Comparison of ENCODE assay signal across 20 cellular contexts in genomic region chr22:17102297-17102667, GRCh38. TPM values are rescaled to one million over a fixed set of nuclear protein-coding genes. Genes with fewer than 3 reads are reported as not detected.
A peak's percentile ranks its signal among the peaks of the same experiment; 100 is the strongest.
DNase-seq lines count a peak whose midpoint lies in the region; ATAC-seq and TF ChIP-seq lines count a peak whose summit lies in the region.
"Had no signal": no experiment of that assay in that cellular context is flagged by ENCODE, and none has a peak within 500 bp of the region (broad histone marks: within the 10 kb centered on the region; RNA-seq: fewer than 3 reads in every experiment).

No MANE protein-coding gene starts in this region.

- peaks cover 91% of the 10 kb centered on the region for H3K36me3 Mint-ChIP-seq in CD4-positive, alpha-beta T cell (ENCODE audit: low read depth)

- no peak for DNase-seq in CD4-positive, alpha-beta T cell
- DNase-seq in OCI-M1 (lab: John Stamatoyannopoulos, UW) = peak; percentile 60
- DNase-seq in epidermal melanocyte (ENCODE audit: insufficient read length, low spot score) = peak; percentile 5
- DNase-seq in cerebellar nuclear complex (lab: John Stamatoyannopoulos, UW) = no peak
- no peak for DNase-seq in RPMI8226
- DNase-seq in MM.1S = no peak
- DNase-seq: activated CD4-positive, CD25-positive, alpha-beta regulatory T cell treated with anti-CD3 and anti-CD28 coated beads, Interleukin-2, amount 50 U/mL, for 72 hours; activated naive CD4-positive, alpha-beta T cell; Calu3; EL; GM23248; heart left ventricle; NCI-H1417; NCI-H526 treated with DMSO at 0.1 percent for 48 hours; right cardiac atrium; SJCRH30; T-helper 9 cell had no signal

- peak overlapping the region; percentile 45 for H3K4me3 Mint-ChIP-seq in CD4-positive, alpha-beta T cell
- H3K4me3 Mint-ChIP-seq: stimulated activated effector memory CD8-positive, alpha-beta T cell treated with anti-CD3 and anti-CD28 coated beads, Interleukin-12 subunit alpha, Interleukin-12 subunit beta, amount 100 ng/mL, for 72 hours had no signal

- H3K27me3 ChIP-seq in BLaER1 = no peaks in the 10 kb centered on the region
- H3K27me3 ChIP-seq in CD4-positive, alpha-beta T cell (ENCODE audit: control insufficient read depth, insufficient read depth, low read length) = no peaks in the 10 kb centered on the region
- H3K27me3 ChIP-seq in MM.1S (replicated peaks; ENCODE audit: insufficient read depth, low read length) = no peaks in the 10 kb centered on the region
- H3K27me3 ChIP-seq: heart left ventricle, SJCRH30 had no signal

- H3F3A ChIP-seq in MM.1S (ENCODE audit: insufficient read depth, low read length) = 0 out of 2 replicates have a peak, but pooled peaks cover 4% of the 10 kb centered on the region

- H3K27me3 Mint-ChIP-seq in CD4-positive, alpha-beta T cell = no peaks in the 10 kb centered on the region

- H3K4me1 Mint-ChIP-seq in CD4-positive, alpha-beta T cell (ENCODE audit: low read depth) = peaks cover 86% of the 10 kb centered on the region

- POLR2A ChIA-PET in CD4-positive, alpha-beta T cell (lab: Charles Lee) = interaction anchor here (1.2 to 1.4 kb wide), 2 partner anchors 14 kb away, joined by 3 to 6 read pairs; no protein-coding TSS in a partner anchor

- no peaks in the 10 kb centered on the region for H3K9me2 ChIP-seq in MM.1S (replicated peaks; ENCODE audit: insufficient read depth, low read length)

- no peaks in the 10 kb centered on the region for H3K9me3 Mint-ChIP-seq in CD4-positive, alpha-beta T cell
- H3K9me3 Mint-ChIP-seq: stimulated activated effector memory CD8-positive, alpha-beta T cell treated with anti-CD3 and anti-CD28 coated beads, Interleukin-12 subunit alpha, Interleukin-12 subunit beta, amount 100 ng/mL, for 72 hours had no signal

- CTCF ChIA-PET in CD4-positive, alpha-beta T cell (lab: Charles Lee) = interaction anchor here (1.5 kb wide), 1 partner anchor 15 kb away, joined by 3 read pairs; no protein-coding TSS in a partner anchor

- H3K9ac ChIP-seq in BLaER1 (no peak overlapping the region), MM.1S (ENCODE audit: low read length) (no peak overlapping the region)
- H3K9ac ChIP-seq: GM23248 had no signal

- H3K4me2 ChIP-seq in BLaER1 (no peak overlapping the region), MM.1S (ENCODE audit: low read depth, low read length) (no peak overlapping the region)

- H3K36me3 ChIP-seq in BLaER1 (peaks cover 79% of the 10 kb centered on the region), MM.1S (replicated peaks; ENCODE audit: insufficient read depth, low read length) (no peaks in the 10 kb centered on the region)

- H3K4me3 ChIP-seq in BLaER1 (no peak overlapping the region), MM.1S (ENCODE audit: low read length) (no peak overlapping the region)
- H3K4me3 ChIP-seq: GM23248, heart left ventricle, SJCRH30, thoracic aorta had no signal

- intact Hi-C loops in CD4-positive, alpha-beta T cell (cut with DNase I, micrococcal nuclease) = no loop called here

- H3K9me3 ChIP-seq in BLaER1 (no peaks in the 10 kb centered on the region), MM.1S (replicated peaks; ENCODE audit: insufficient read depth, low read length) (no peaks in the 10 kb centered on the region)
- no peaks in the 10 kb centered on the region for H3K9me3 ChIP-seq in CD4-positive, alpha-beta T cell (ENCODE audit: control insufficient read depth, low read length)
- H3K9me3 ChIP-seq: heart left ventricle, SJCRH30, thoracic aorta had no signal

- no peak overlapping the region for H2AFZ ChIP-seq in MM.1S (ENCODE audit: low read length)
- H2AFZ ChIP-seq: GM23248 had no signal

- H3K79me2 ChIP-seq in MM.1S (ENCODE audit: low read length) = no peaks in the 10 kb centered on the region

- H3K4me1 ChIP-seq in BLaER1 = peaks cover 48% of the 10 kb centered on the region
- H3K4me1 ChIP-seq in MM.1S (ENCODE audit: low read length) = no peaks in the 10 kb centered on the region
- H3K4me1 ChIP-seq: SJCRH30 had no signal

- peak overlapping the region; percentile 77 for H3K27ac Mint-ChIP-seq in CD4-positive, alpha-beta T cell
- H3K27ac Mint-ChIP-seq: stimulated activated effector memory CD8-positive, alpha-beta T cell treated with anti-CD3 and anti-CD28 coated beads, Interleukin-12 subunit alpha, Interleukin-12 subunit beta, amount 100 ng/mL, for 72 hours had no signal

- no peak for ATAC-seq in CD4-positive, alpha-beta T cell (ENCODE audit: poor library complexity)
- ATAC-seq: heart left ventricle; right cardiac atrium; stimulated activated effector memory CD8-positive, alpha-beta T cell treated with anti-CD3 and anti-CD28 coated beads, Interleukin-12 subunit alpha, Interleukin-12 subunit beta, amount 100 ng/mL, for 72 hours had no signal

- H3K27ac ChIP-seq in BLaER1 = 0 out of 2 replicates have a peak overlapping the region, but pooled peaks have one; percentile 13
- peak overlapping the region; percentile 34 for H3K27ac ChIP-seq in CD4-positive, alpha-beta T cell (ENCODE audit: low read depth, low read length)
- H3K27ac ChIP-seq in MM.1S (ENCODE audit: low read length) = no peak overlapping the region
- H3K27ac ChIP-seq: GM23248, SJCRH30, thoracic aorta had no signal

- H4K20me1 ChIP-seq in BLaER1 (peaks cover 61% of the 10 kb centered on the region), MM.1S (ENCODE audit: insufficient read depth, low read length) (no peaks in the 10 kb centered on the region)

- TF ChIP-seq CTCF in CD4-positive, alpha-beta T cell (IDR thresholded peaks at IDR 0.05) = no peak
- no peak for TF ChIP-seq CTCF in MM.1S (IDR thresholded peaks at IDR 0.05; ENCODE audit: low read length)

RNA-seq across cellular contexts. Expression of gene IL17RA, which starts 17.5 kb away (rescaled TPM):
- total RNA-seq in CD4-positive, alpha-beta T cell = 10 to 100 TPM; 23.2 to 24.3 TPM

RNA-seq across cellular contexts. Expression of gene TMEM121B, which starts 18.9 kb away (rescaled TPM):
- under 1 TPM; 0.05 to 0.08 TPM for total RNA-seq in CD4-positive, alpha-beta T cell

RNA-seq across cellular contexts. Expression of gene HDHD5, which starts 56.8 kb away (rescaled TPM):
- total RNA-seq in CD4-positive, alpha-beta T cell = 10 to 100 TPM; 11.0 to 11.6 TPM

Comparison
In these comparisons a context has a peak if more than half of its experiments do, and no peak if none do; other contexts are left out.
1. DNase-seq: peak in OCI-M1 (single experiment) and epidermal melanocyte (single experiment); none in CD4-positive, alpha-beta T cell (0 of 10), cerebellar nuclear complex (0 of 2), RPMI8226 (single experiment) and MM.1S (single experiment).